In the genomic region with DNA sequence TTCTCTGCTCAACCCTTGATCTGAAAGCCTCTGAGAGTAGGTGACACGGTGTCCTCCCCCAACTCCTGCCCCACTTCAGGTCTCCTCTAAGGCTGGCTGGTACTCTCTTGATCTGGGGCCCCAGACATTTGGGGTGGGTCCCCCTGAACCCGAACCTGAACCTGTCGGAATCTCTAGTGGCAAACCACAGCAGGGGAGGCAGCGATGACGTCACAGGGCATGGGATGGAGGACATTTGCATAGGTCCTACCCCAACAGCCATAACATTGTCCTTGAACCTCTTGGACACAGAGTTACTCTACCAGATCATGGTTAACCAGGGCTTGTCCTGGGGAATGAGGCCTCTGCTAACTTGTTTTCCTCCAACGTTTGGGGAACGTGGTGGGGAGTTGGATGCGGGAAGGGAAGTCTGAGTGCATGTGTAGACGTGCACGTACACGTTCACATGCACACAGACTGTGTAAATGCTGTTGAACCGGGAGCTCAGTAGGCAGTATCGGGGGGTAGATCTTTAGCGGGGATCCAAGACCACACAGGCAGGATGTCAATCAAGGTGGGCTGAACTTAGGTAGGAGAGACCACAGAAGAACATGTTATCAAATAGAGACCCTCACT, we compare ENCODE assay signal across 28 cellular contexts. TPM values are rescaled to one million over a fixed set of nuclear protein-coding genes. Genes with fewer than 3 reads are reported as not detected.
"Had no signal": no experiment of that assay in that cellular context is flagged by ENCODE, and none has a peak within 500 bp of the region (broad histone marks: within the 10 kb centered on the region; RNA-seq: fewer than 3 reads in every experiment).

No MANE protein-coding gene starts in this region.

- H3K27ac Mint-ChIP-seq: effector memory CD8-positive, alpha-beta T cell; immature natural killer cell; mesothelial cell of epicardium; natural killer cell treated with Interleukin-12 subunit alpha and Interleukin-12 subunit beta and Interleukin-15 and Interleukin-18, amount 100 ng/mL, for 72 hours; neural progenitor cell; stimulated activated memory B cell treated with anti-CD40 and anti-IgM and Interleukin-4, amounts not matched to agents 10 μg/mL and 1 μg/mL and 100 μg/mL, for 72 hours had no signal

- FAIRE-seq: endometrium, frontal cortex had no signal

- H3K4me3 ChIP-seq: coronary artery, mucosa of descending colon, neural progenitor cell, psoas muscle, skin epidermis, spleen, thoracic aorta, tibial nerve, upper lobe of left lung, uterus had no signal

- H3K27me3 ChIP-seq: spleen, tibial nerve, upper lobe of left lung, uterus had no signal

- ATAC-seq: effector memory CD8-positive, alpha-beta T cell; left lobe of liver; mucosa of descending colon; natural killer cell treated with Interleukin-12 subunit alpha and Interleukin-12 subunit beta and Interleukin-15 and Interleukin-18, amount 100 ng/mL, for 72 hours; psoas muscle; right cardiac atrium; stimulated activated memory B cell treated with anti-CD40 and anti-IgM and Interleukin-4, amounts not matched to agents 10 μg/mL and 1 μg/mL and 100 μg/mL, for 72 hours; stimulated activated naive CD8-positive, alpha-beta T cell treated with anti-CD3 and anti-CD28 coated beads, Interleukin-15, Interleukin-2, amounts not matched to agents 100 U/mL and 50 U/mL, for 24 hours had no signal

- DNase-seq: effector memory CD8-positive, alpha-beta T cell; hypothalamus; immature natural killer cell; islet precursor cell; mesenchymal stem cell; mucosa of descending colon; naive B cell; nucleus accumbens; psoas muscle; right cardiac atrium; stimulated activated CD4-positive, alpha-beta T cell treated with anti-CD3 and anti-CD28 coated beads, Interleukin-4, amount 100 ng/mL, for 4 hours; stimulated activated naive CD8-positive, alpha-beta T cell treated with anti-CD3 and anti-CD28 coated beads, Interleukin-15, Interleukin-2, amounts not matched to agents 100 U/mL and 50 U/mL, for 24 hours; upper lobe of left lung; uterus had no signal

- H3K27ac ChIP-seq: coronary artery, neural progenitor cell, psoas muscle, skin epidermis, spleen, thoracic aorta, tibial nerve, upper lobe of left lung, uterus had no signal

- H3K9me3 ChIP-seq: mucosa of descending colon, psoas muscle, spleen, thoracic aorta, tibial nerve, upper lobe of left lung, uterus had no signal

- H3K4me3 Mint-ChIP-seq: effector memory CD8-positive, alpha-beta T cell; immature natural killer cell; mesothelial cell of epicardium; naive B cell; natural killer cell treated with Interleukin-12 subunit alpha and Interleukin-12 subunit beta and Interleukin-15 and Interleukin-18, amount 100 ng/mL, for 72 hours; neural progenitor cell; stimulated activated memory B cell treated with anti-CD40 and anti-IgM and Interleukin-4, amounts not matched to agents 10 μg/mL and 1 μg/mL and 100 μg/mL, for 72 hours had no signal

- H3K4me1 ChIP-seq: psoas muscle, uterus had no signal

- H3K36me3 ChIP-seq: neural progenitor cell, spleen, tibial nerve, upper lobe of left lung, uterus had no signal

- H3K27me3 Mint-ChIP-seq: effector memory CD8-positive, alpha-beta T cell; naive B cell; natural killer cell treated with Interleukin-12 subunit alpha and Interleukin-12 subunit beta and Interleukin-15 and Interleukin-18, amount 100 ng/mL, for 72 hours; stimulated activated memory B cell treated with anti-CD40 and anti-IgM and Interleukin-4, amounts not matched to agents 10 μg/mL and 1 μg/mL and 100 μg/mL, for 72 hours had no signal

- H3K9me3 Mint-ChIP-seq: effector memory CD8-positive, alpha-beta T cell; immature natural killer cell; mesothelial cell of epicardium; naive B cell; natural killer cell treated with Interleukin-12 subunit alpha and Interleukin-12 subunit beta and Interleukin-15 and Interleukin-18, amount 100 ng/mL, for 72 hours; neural progenitor cell; stimulated activated memory B cell treated with anti-CD40 and anti-IgM and Interleukin-4, amounts not matched to agents 10 μg/mL and 1 μg/mL and 100 μg/mL, for 72 hours had no signal

RNA-seq across cellular contexts. Expression of a gene that starts 46.2 kb away (rescaled TPM):
- total RNA-seq: dermis microvascular lymphatic vessel endothelial cell, lung microvascular endothelial cell had no signal
